ENCODE assay signal across 7 cellular contexts in genomic region chr16:31177136-31177535, GRCh38. TPM values are rescaled to one million over a fixed set of nuclear protein-coding genes. Genes with fewer than 3 reads are reported as not detected.
DNase-seq lines count a peak whose midpoint lies in the region; ATAC-seq and TF ChIP-seq lines count a peak whose summit lies in the region.
"Had no signal": no experiment of that assay in that cellular context is flagged by ENCODE, and none has a peak within 500 bp of the region (broad histone marks: within the 10 kb centered on the region; RNA-seq: fewer than 3 reads in every experiment).

No MANE protein-coding gene starts in this region.

- no peaks in the 10 kb centered on the region for H3K9me3 Mint-ChIP-seq in T-helper 2 cell treated with Interferon-gamma antibody and Interleukin-4, amounts not matched to agents 5 μg/mL and 100 μg/mL, for 36 hours

- peaks cover 2% of the 10 kb centered on the region for H3K27me3 Mint-ChIP-seq in T-helper 2 cell treated with Interferon-gamma antibody and Interleukin-4, amounts not matched to agents 5 μg/mL and 100 μg/mL, for 36 hours (ENCODE audit: low read depth)

- H3K27me3 ChIP-seq in foreskin keratinocyte (no peaks in the 10 kb centered on the region), dorsolateral prefrontal cortex (no peaks in the 10 kb centered on the region)

- ATAC-seq in foreskin keratinocyte (no peak), HG03342 (IDR thresholded peaks at IDR 0.05; ENCODE audit: unreplicated experiment) (no peak)

- H3K27ac ChIP-seq in foreskin keratinocyte (no peak overlapping the region), dorsolateral prefrontal cortex (no peak overlapping the region)

- peaks cover 21% of the 10 kb centered on the region for H3K36me3 Mint-ChIP-seq in T-helper 2 cell treated with Interferon-gamma antibody and Interleukin-4, amounts not matched to agents 5 μg/mL and 100 μg/mL, for 36 hours (ENCODE audit: low read depth)

- H3K27ac Mint-ChIP-seq in T-helper 2 cell treated with Interferon-gamma antibody and Interleukin-4, amounts not matched to agents 5 μg/mL and 100 μg/mL, for 36 hours = peak overlapping the region; percentile 67

- DNase-seq in ELR (ENCODE audit: low read depth) = peak; percentile 61
- DNase-seq in T-helper 2 cell treated with Interferon-gamma antibody and Interleukin-4, amounts not matched to agents 5 μg/mL and 100 μg/mL, for 36 hours (ENCODE audit: low spot score) = peak; percentile 68
- DNase-seq in foreskin keratinocyte = peak; percentile 49 to 64
- no peak for DNase-seq in dorsolateral prefrontal cortex
- no peak for DNase-seq in activated CD4-positive, CD25-positive, alpha-beta regulatory T cell treated with anti-CD3 and anti-CD28 coated beads, Interleukin-2, amount 50 U/mL, for 72 hours
- DNase-seq: NCI-H526 treated with DMSO at 0.1 percent for 48 hours had no signal

- H3K4me3 Mint-ChIP-seq in T-helper 2 cell treated with Interferon-gamma antibody and Interleukin-4, amounts not matched to agents 5 μg/mL and 100 μg/mL, for 36 hours = peak overlapping the region; percentile 79

- peaks cover 25% of the 10 kb centered on the region for H3K4me1 Mint-ChIP-seq in T-helper 2 cell treated with Interferon-gamma antibody and Interleukin-4, amounts not matched to agents 5 μg/mL and 100 μg/mL, for 36 hours (ENCODE audit: low read depth)

- intact Hi-C loops in dorsolateral prefrontal cortex (cut with DNase I) = no loop called here

- TF ChIP-seq CTCF in foreskin keratinocyte (conservative IDR thresholded peaks at IDR 0.05) (no peak), dorsolateral prefrontal cortex (IDR thresholded peaks at IDR 0.05 in 54 of 56, conservative IDR thresholded peaks at IDR 0.05 in 2 of 56; ENCODE audit: low read depth in 1 of 56, partially characterized antibody in 56 of 56) (no peak)

- peaks cover 4% of the 10 kb centered on the region for H3K4me1 ChIP-seq in foreskin keratinocyte

- H3K4me3 ChIP-seq in dorsolateral prefrontal cortex = no peak overlapping the region

RNA-seq across cellular contexts. Expression of gene FUS, which starts 2.8 kb away (rescaled TPM):
- total RNA-seq in foreskin keratinocyte = 99.8 and 114 TPM in 2 replicates
- 355 and 388 TPM in 2 replicates for polyA plus RNA-seq in foreskin keratinocyte
- total RNA-seq in dorsolateral prefrontal cortex = 100 to 1,000 TPM; 158 to 315 (median 238) TPM

RNA-seq across cellular contexts. Expression of gene PYCARD, which starts 25.4 kb away (rescaled TPM):
- total RNA-seq in foreskin keratinocyte (103 and 105 TPM in 2 replicates), dorsolateral prefrontal cortex (10 to 100 TPM in 6 of 120 experiments, 1 to 10 TPM in 114; 1.0 to 16.3 (median 4.4) TPM)
- polyA plus RNA-seq in foreskin keratinocyte = 123 and 140 TPM in 2 replicates

RNA-seq across cellular contexts. Expression of gene PRSS36, which starts 27.3 kb away (rescaled TPM):
- total RNA-seq in foreskin keratinocyte = 0.31 and 0.53 TPM in 2 replicates
- polyA plus RNA-seq in foreskin keratinocyte = 0.34 and 0.69 TPM in 2 replicates
- 1 to 10 TPM in 105 of 120 experiments, under 1 TPM in 15; 0.39 to 6.2 (median 2.1) TPM for total RNA-seq in dorsolateral prefrontal cortex

RNA-seq across cellular contexts. Expression of gene TRIM72, which starts 36.8 kb away (rescaled TPM):
- total RNA-seq in foreskin keratinocyte (not detected in 2 replicates), dorsolateral prefrontal cortex (1 to 10 TPM in 23 of 120 experiments, under 1 TPM in 97; 0.10 to 1.9 (median 0.66) TPM)
- not detected in 2 replicates for polyA plus RNA-seq in foreskin keratinocyte

RNA-seq across cellular contexts. Expression of gene PYDC1, which starts 39.8 kb away (rescaled TPM):
- total RNA-seq in foreskin keratinocyte (not detected in 2 replicates), dorsolateral prefrontal cortex (10 to 100 TPM in 19 of 120 experiments, 1 to 10 TPM in 96, under 1 TPM in 1, not detected in 4; 0.74 to 19.8 (median 5.1) TPM)
- polyA plus RNA-seq in foreskin keratinocyte = not detected in 2 replicates

Comparison
In these comparisons a context has a peak if more than half of its experiments do, and no peak if none do; other contexts are left out.
1. DNase-seq: peak in ELR (single experiment), T-helper 2 cell treated with Interferon-gamma antibody and Interleukin-4, amounts not matched to agents 5 μg/mL and 100 μg/mL, for 36 hours (single experiment) and foreskin keratinocyte (2 of 2); none in dorsolateral prefrontal cortex (0 of 10) and activated CD4-positive, CD25-positive, alpha-beta regulatory T cell treated with anti-CD3 and anti-CD28 coated beads, Interleukin-2, amount 50 U/mL, for 72 hours (single experiment).